9 cellular contexts compared by ENCODE assay signal in the genomic region with DNA sequence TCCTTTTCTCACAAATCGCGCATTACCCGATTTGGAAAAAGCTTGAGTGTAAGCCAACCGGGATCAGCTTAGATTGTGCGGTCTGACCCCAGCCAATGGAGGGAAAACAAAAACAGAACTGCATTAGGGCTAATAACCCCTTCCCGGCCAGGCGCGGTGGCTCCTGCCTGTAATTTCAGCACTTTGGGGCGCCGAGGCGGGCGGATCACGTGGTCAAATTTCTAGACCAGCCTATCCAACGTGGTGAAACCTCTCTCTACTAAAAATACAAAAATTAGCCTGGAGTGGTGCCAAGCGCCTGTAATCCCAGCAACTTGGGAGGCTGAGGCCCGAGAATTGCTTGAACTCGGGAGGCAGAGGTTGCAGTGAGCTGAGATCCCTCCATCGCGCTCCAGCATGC. TPM values are rescaled to one million over a fixed set of nuclear protein-coding genes. Genes with fewer than 3 reads are reported as not detected.
DNase-seq lines count a peak whose midpoint lies in the region; ATAC-seq and TF ChIP-seq lines count a peak whose summit lies in the region.
"Had no signal": no experiment of that assay in that cellular context is flagged by ENCODE, and none has a peak within 500 bp of the region (broad histone marks: within the 10 kb centered on the region; RNA-seq: fewer than 3 reads in every experiment).

No MANE protein-coding gene starts in this region.

- H3K9me2 ChIP-seq in DOHH2 (replicated peaks; ENCODE audit: control insufficient read depth, low read length) (no peaks in the 10 kb centered on the region), OCI-LY1 (ENCODE audit: low read depth, low read length) (no peaks in the 10 kb centered on the region)

- no peak overlapping the region for H2BK5ac ChIP-seq in mesendoderm (ENCODE audit: low read length)

- peak in 1 of 2 donors; percentile 37 for TF ChIP-seq POLR2A in thyroid gland (IDR thresholded peaks at IDR 0.05)

- H3K36me3 ChIP-seq in DOHH2 (ENCODE audit: control insufficient read depth, low read length) (peaks cover 28% of the 10 kb centered on the region), OCI-LY1 (ENCODE audit: insufficient read depth, low read length) (peaks cover 5% of the 10 kb centered on the region; the same call in 1 of the 2 replicates), duodenal mucosa (ENCODE audit: control insufficient read depth in 1 of 2, insufficient read depth in 2 of 2, low read length in 2 of 2) (no peaks in the 10 kb centered on the region), mesendoderm (ENCODE audit: control insufficient read depth, insufficient read depth, low read length) (no peaks in the 10 kb centered on the region), thyroid gland (no peaks in the 10 kb centered on the region)

- no peak overlapping the region for H2AK5ac ChIP-seq in mesendoderm (ENCODE audit: low read length)

- no peak overlapping the region for H2BK120ac ChIP-seq in mesendoderm (ENCODE audit: low read depth, low read length)

- H3K4me1 ChIP-seq in DOHH2 (ENCODE audit: control insufficient read depth, low read length) (peaks cover 10% of the 10 kb centered on the region), OCI-LY1 (ENCODE audit: insufficient read depth, low read length, severe bottlenecking) (peaks cover 8% of the 10 kb centered on the region), duodenal mucosa (ENCODE audit: control insufficient read depth in 1 of 2, insufficient read depth in 2 of 2, low read length in 2 of 2) (peaks cover 0 to 5% of the 10 kb centered on the region in 2 donors), mesendoderm (ENCODE audit: control insufficient read depth, low read depth, low read length) (peaks cover 15% of the 10 kb centered on the region), thyroid gland (peaks cover 8 to 20% of the 10 kb centered on the region in 2 donors)

- H4K20me1 ChIP-seq in DOHH2 (ENCODE audit: control insufficient read depth, insufficient read depth, low read depth, low read length), result no peaks in the 10 kb centered on the region
- no peaks in the 10 kb centered on the region for H4K20me1 ChIP-seq in OCI-LY1 (ENCODE audit: insufficient read depth, low read length)

- DNase-seq in mesendoderm (peak; percentile 55), thyroid gland (peak; percentile 63 to 68), OCI-M2 (lab: John Stamatoyannopoulos, UW; ENCODE audit: unreplicated experiment) (no peak), iPS-NIHi11 (ENCODE audit: low spot score) (no peak)

- H3K79me1 ChIP-seq in mesendoderm (ENCODE audit: low read length), result peaks cover 2% of the 10 kb centered on the region

- H3K27ac ChIP-seq in DOHH2 (ENCODE audit: low read depth, low read length), result peak overlapping the region; percentile 38; the same call in 1 of the 2 replicates
- H3K27ac ChIP-seq in OCI-LY1 (ENCODE audit: low read depth, low read length, poor library complexity, severe bottlenecking), result no peak overlapping the region
- no peak overlapping the region for H3K27ac ChIP-seq in duodenal mucosa (ENCODE audit: low read depth, low read length)
- no peak overlapping the region for H3K27ac ChIP-seq in mesendoderm (ENCODE audit: low read depth, low read length)
- peak overlapping the region in 2 of 3 donors; percentile 61 to 73 for H3K27ac ChIP-seq in thyroid gland
- H3K27ac ChIP-seq: KMS-11 had no signal

- WGBS in mesendoderm (ENCODE audit: extremely low coverage, insufficient coverage, low lambda C conversion rate), result no CpG with 5 or more reads among the region's 19 CpGs
- 3 to 8% methylated on average over 19 of the region's 19 CpGs for WGBS in thyroid gland, 2 donors

- H3K4ac ChIP-seq in mesendoderm (ENCODE audit: low read depth, low read length), result no peak overlapping the region

- H3K9me3 ChIP-seq in DOHH2 (ENCODE audit: control insufficient read depth, insufficient read depth, low read length) (peaks cover 17% of the 10 kb centered on the region; the same call in 1 of the 2 replicates), OCI-LY1 (ENCODE audit: low read length) (no peaks in the 10 kb centered on the region), duodenal mucosa (ENCODE audit: control insufficient read depth in 1 of 2, low read length in 2 of 2) (peaks cover 5% of the 10 kb centered on the region in 2 donors), thyroid gland (no peaks in the 10 kb centered on the region)

- intact Hi-C loops in thyroid gland (cut with DNase I), result no loop called here

- H3K27me3 ChIP-seq in DOHH2 (ENCODE audit: control insufficient read depth, low read length) (no peaks in the 10 kb centered on the region), OCI-LY1 (ENCODE audit: insufficient read depth, low read length) (no peaks in the 10 kb centered on the region), duodenal mucosa (ENCODE audit: control insufficient read depth in 1 of 2, insufficient read depth in 2 of 2, low read length in 2 of 2) (no peaks in the 10 kb centered on the region), mesendoderm (ENCODE audit: insufficient read depth, low read length, poor library complexity) (no peaks in the 10 kb centered on the region), thyroid gland (no peaks in the 10 kb centered on the region)

- H3K56ac ChIP-seq in mesendoderm (ENCODE audit: low read length), result peak overlapping the region; percentile 84

- H2BK15ac ChIP-seq in mesendoderm (replicated peaks; ENCODE audit: low read depth), result no peak overlapping the region

- H3K9ac ChIP-seq in OCI-LY1 (ENCODE audit: low read length), result peak overlapping the region; percentile 50
- no peak overlapping the region for H3K9ac ChIP-seq in duodenal mucosa (ENCODE audit: low read depth in 1 of 2, low read length in 2 of 2)
- peak overlapping the region; percentile 85 for H3K9ac ChIP-seq in mesendoderm (ENCODE audit: low read length)
- H3K9ac ChIP-seq: KMS-11 had no signal

- H3K4me3 ChIP-seq in DOHH2 (ENCODE audit: low read length) (peak overlapping the region; percentile 84), OCI-LY1 (ENCODE audit: low read depth, low read length, poor library complexity, severe bottlenecking) (peak overlapping the region; percentile 69), duodenal mucosa (ENCODE audit: low read depth in 1 of 2, low read length in 2 of 2) (peak overlapping the region; percentile 67 to 71), mesendoderm (ENCODE audit: low read length) (peak overlapping the region; percentile 75), thyroid gland (replicated peaks in 1 of 3) (peak overlapping the region; percentile 22 to 67 (median 45))

- no peak overlapping the region for H3K23ac ChIP-seq in mesendoderm (ENCODE audit: low read length)

- H4K8ac ChIP-seq in mesendoderm (ENCODE audit: low read depth, low read length), result no peak overlapping the region

- TF ChIP-seq CTCF in DOHH2 (IDR thresholded peaks at IDR 0.05; ENCODE audit: low read depth, low read length, poor library complexity, severe bottlenecking) (no peak), OCI-LY1 (IDR thresholded peaks at IDR 0.05; ENCODE audit: low read length) (no peak), thyroid gland (IDR thresholded peaks at IDR 0.05) (no peak)

- no peak for ATAC-seq in HG03280 (IDR thresholded peaks at IDR 0.05; ENCODE audit: unreplicated experiment)

- no peak overlapping the region for H2AFZ ChIP-seq in OCI-LY1 (ENCODE audit: low read length)

- H3K18ac ChIP-seq in mesendoderm (ENCODE audit: low read length), result peak overlapping the region; percentile 9

- H3F3A ChIP-seq in DOHH2 (ENCODE audit: control insufficient read depth, insufficient read depth), result no peaks in the 10 kb centered on the region
- H3F3A ChIP-seq in OCI-LY1 (ENCODE audit: insufficient read depth, low read length), result no peaks in the 10 kb centered on the region

- H3K79me2 ChIP-seq in DOHH2 (ENCODE audit: control insufficient read depth, low read length) (peaks cover 56% of the 10 kb centered on the region), OCI-LY1 (ENCODE audit: insufficient read depth, low read length) (no peaks in the 10 kb centered on the region; the same call in 1 of the 2 replicates), mesendoderm (ENCODE audit: control insufficient read depth, insufficient read depth, low read length) (peaks cover 44% of the 10 kb centered on the region)

- no peak overlapping the region for H4K5ac ChIP-seq in mesendoderm (ENCODE audit: low read length)

- peak overlapping the region; percentile 67 for H3K4me2 ChIP-seq in DOHH2 (ENCODE audit: low read length)
- peak overlapping the region; percentile 59 for H3K4me2 ChIP-seq in OCI-LY1 (ENCODE audit: low read length)
- H3K4me2 ChIP-seq in mesendoderm (ENCODE audit: low read length), result peak overlapping the region; percentile 42
- H3K4me2 ChIP-seq: KMS-11 had no signal

RNA-seq across cellular contexts. Expression of a gene that starts 0.9 kb away (rescaled TPM):
- polyA plus RNA-seq in mesendoderm (2013, experiment 1 of 2), result 90.5 TPM
- 87.0 TPM for polyA plus RNA-seq in mesendoderm (2013, experiment 2 of 2)
- 10 to 100 TPM; 15.3 to 29.0 (median 17.4) TPM for total RNA-seq in thyroid gland

RNA-seq across cellular contexts. Expression of a gene that starts 39.4 kb away (rescaled TPM):
- polyA plus RNA-seq in mesendoderm (2013, experiment 1 of 2), result 13.0 TPM
- polyA plus RNA-seq in mesendoderm (2013, experiment 2 of 2), result 13.5 TPM
- 10 to 100 TPM; 11.4 to 20.4 (median 12.1) TPM for total RNA-seq in thyroid gland

Comparison
In these comparisons a context has a peak if more than half of its experiments do, and no peak if none do; other contexts are left out.
1. H3K27ac ChIP-seq: peak in DOHH2 (single experiment) and thyroid gland (2 of 3); none in OCI-LY1 (single experiment), duodenal mucosa (single experiment) and mesendoderm (single experiment).
2. H3K9ac ChIP-seq: peak in OCI-LY1 (single experiment) and mesendoderm (single experiment); none in duodenal mucosa (0 of 2).
3. DNase-seq: peak in mesendoderm (single experiment) and thyroid gland (2 of 2); none in OCI-M2 (single experiment) and iPS-NIHi11 (single experiment).
4. Peak in every context shown above with its lines, with median percentiles within 50 percentile points of each other: H3K4me2 ChIP-seq and H3K4me3 ChIP-seq.